ENCODE assay signal across 1 cellular context in genomic region chr19:33771308-33772101, GRCh38.
TF ChIP-seq lines count a peak whose summit lies in the region.

No MANE protein-coding gene starts in this region.

TF ChIP-seq in HEK293, 187 proteins besides CTCF, POLR2A, EP300 and RAD21 (continued from another document):
- no peak for TF ChIP-seq PRDM10 (tag by site-specific recombination; IDR thresholded peaks at IDR 0.05)
- TF ChIP-seq ZNF184 (tag by site-specific recombination; IDR thresholded peaks at IDR 0.05): no peak
- TF ChIP-seq SETDB1 (IDR thresholded peaks at IDR 0.05; ENCODE audit: insufficient read length, low read length): no peak
- no peak for TF ChIP-seq HOXD13 (CRISPR knock-in tag; IDR thresholded peaks at IDR 0.05; ENCODE audit: borderline replicate concordance)
- no peak for TF ChIP-seq ZNF148 (tag by site-specific recombination; IDR thresholded peaks at IDR 0.05; ENCODE audit: borderline replicate concordance)
- no peak for TF ChIP-seq MYNN (tag by site-specific recombination; IDR thresholded peaks at IDR 0.05; ENCODE audit: borderline replicate concordance)
- TF ChIP-seq TRIM28 (IDR thresholded peaks at IDR 0.05; ENCODE audit: borderline replicate concordance, low read length): no peak
